Comparison of ENCODE assay signal across 12 cellular contexts in genomic region chr1:22739648-22740385, GRCh38. TPM values are rescaled to one million over a fixed set of nuclear protein-coding genes. Genes with fewer than 3 reads are reported as not detected.
DNase-seq lines count a peak whose midpoint lies in the region; TF ChIP-seq lines count a peak whose summit lies in the region.
"Had no signal": no experiment of that assay in that cellular context is flagged by ENCODE, and none has a peak within 500 bp of the region (broad histone marks: within the 10 kb centered on the region; RNA-seq: fewer than 3 reads in every experiment).

No MANE protein-coding gene starts in this region.

- 87 to 92% methylated on average over 10 to 18 of the region's 18 CpGs for WGBS in mesodermal cell (ENCODE audit: insufficient coverage in 2 of 2), 2 experiments

- H3K27me3 ChIP-seq in brain microvascular endothelial cell (replicated peaks) = no peaks in the 10 kb centered on the region
- H3K27me3 ChIP-seq: upper lobe of left lung had no signal

- no peaks in the 10 kb centered on the region for H3K36me3 ChIP-seq in brain microvascular endothelial cell (replicated peaks)
- H3K36me3 ChIP-seq in mesodermal cell (ENCODE audit: control insufficient read depth, insufficient read depth, low read length) = no peaks in the 10 kb centered on the region
- H3K36me3 ChIP-seq: upper lobe of left lung had no signal

- no peak for TF ChIP-seq CTCF in brain microvascular endothelial cell (IDR thresholded peaks at IDR 0.05; ENCODE audit: low read depth, low read length, missing control alignments)

- H3K4me3 ChIP-seq in brain microvascular endothelial cell (ENCODE audit: low read depth, low read length) (no peak overlapping the region), mesodermal cell (ENCODE audit: extremely low read depth, insufficient read depth, low read length, poor library complexity, severe bottlenecking) (no peak overlapping the region)
- H3K4me3 ChIP-seq: upper lobe of left lung had no signal

- no peaks in the 10 kb centered on the region for H3K9me3 ChIP-seq in mesodermal cell (ENCODE audit: control insufficient read depth, low read length)
- H3K9me3 ChIP-seq: upper lobe of left lung had no signal

- in situ Hi-C loops in brain microvascular endothelial cell (cut with HindIII; ENCODE audit: low pct_ligation_motif_present, low sequenced_read_pairs) = no loop called here

- peak overlapping the region; percentile 77 for H3K27ac ChIP-seq in brain microvascular endothelial cell
- peak overlapping the region; percentile 23 for H3K27ac ChIP-seq in mesodermal cell (ENCODE audit: low read depth, low read length, severe bottlenecking)
- H3K27ac ChIP-seq: upper lobe of left lung had no signal

- DNase-seq in A172 (ENCODE audit: low spot score) = peak; percentile 82
- peak; percentile 53 for DNase-seq in HT-29 (ENCODE audit: low spot score)
- DNase-seq in brain microvascular endothelial cell = peak; percentile 94
- DNase-seq in DMS53 treated with DMSO at 0.1 percent for 48 hours (lab: John Stamatoyannopoulos, UW; ENCODE audit: unreplicated experiment) = no peak
- DNase-seq in DMS 273 treated with DMSO at 0.1 percent for 48 hours (lab: John Stamatoyannopoulos, UW) = no peak
- no peak for DNase-seq in hippocampal formation (lab: John Stamatoyannopoulos, UW)
- DNase-seq in stimulated activated CD4-positive, alpha-beta T cell treated with anti-CD3 and anti-CD28 coated beads, Interleukin-2, amount 100 ng/mL, for 24 hours = no peak
- DNase-seq: effector CD4-positive, alpha-beta T cell; NCI-H2227 treated with DMSO at 0.1 percent for 48 hours; stimulated activated CD4-positive, alpha-beta T cell treated with anti-CD3 and anti-CD28 coated beads, Interleukin-2, amount 100 ng/mL, for 48 hours had no signal

- H3K4me1 ChIP-seq in mesodermal cell (ENCODE audit: control insufficient read depth, insufficient read depth, low read length, poor library complexity, severe bottlenecking) = peaks cover 7% of the 10 kb centered on the region
- H3K4me1 ChIP-seq: upper lobe of left lung had no signal

RNA-seq across cellular contexts. Expression of gene EPHB2, which starts 29.2 kb away (rescaled TPM):
- total RNA-seq in A172 (2014; rRNA removed; shearing (Covaris generic)) = 29.6 and 39.3 TPM in 2 replicates
- total RNA-seq in HT-29 (2014; rRNA removed; shearing (Covaris generic)) = 2.0 and 3.3 TPM in 2 replicates
- polyA plus RNA-seq in mesodermal cell (2013, experiment 1 of 2) = 28.4 TPM
- polyA plus RNA-seq in mesodermal cell (2013, experiment 2 of 2) = 23.4 TPM

Comparison
In these comparisons a context has a peak if more than half of its experiments do, and no peak if none do; other contexts are left out.
1. DNase-seq: peak in A172 (single experiment), HT-29 (single experiment) and brain microvascular endothelial cell (single experiment); none in DMS53 treated with DMSO at 0.1 percent for 48 hours (single experiment), DMS 273 treated with DMSO at 0.1 percent for 48 hours (single experiment), hippocampal formation (0 of 2) and stimulated activated CD4-positive, alpha-beta T cell treated with anti-CD3 and anti-CD28 coated beads, Interleukin-2, amount 100 ng/mL, for 24 hours (0 of 2).